ENCODE assay signal across 8 cellular contexts in genomic region chr16:787261-787966, GRCh38. TPM values are rescaled to one million over a fixed set of nuclear protein-coding genes. Genes with fewer than 3 reads are reported as not detected.
DNase-seq lines count a peak whose midpoint lies in the region; ATAC-seq and TF ChIP-seq lines count a peak whose summit lies in the region.

No MANE protein-coding gene starts in this region.

- no peaks in the 10 kb centered on the region for H3K36me3 Mint-ChIP-seq in activated naive CD4-positive, alpha-beta T cell treated with anti-CD3 and anti-CD28 coated beads, Interleukin-2, amount 50 U/mL, for 24 hours
- H3K36me3 Mint-ChIP-seq in activated naive CD8-positive, alpha-beta T cell treated with anti-CD3 and anti-CD28 coated beads for 36 hours = peaks cover 8% of the 10 kb centered on the region

- no peak for ATAC-seq in upper lobe of right lung

- H3K27me3 ChIP-seq in upper lobe of right lung = peaks cover 12% of the 10 kb centered on the region

- DNase-seq in activated naive CD4-positive, alpha-beta T cell treated with anti-CD3 and anti-CD28 coated beads, Interleukin-2, amount 50 U/mL, for 16 hours = no peak
- no peak for DNase-seq in activated naive CD8-positive, alpha-beta T cell treated with anti-CD3 and anti-CD28 coated beads for 36 hours
- DNase-seq in lower leg skin (ENCODE audit: low spot score in 2 of 2) (no peak), upper lobe of right lung (no peak), globus pallidus (ENCODE audit: low spot score) (no peak), ureter (ENCODE audit: low spot score) (no peak), KBM-7 (no peak)

- peaks cover 10% of the 10 kb centered on the region for H3K4me1 ChIP-seq in upper lobe of right lung

- no peaks in the 10 kb centered on the region for H3K9me3 Mint-ChIP-seq in activated naive CD4-positive, alpha-beta T cell treated with anti-CD3 and anti-CD28 coated beads, Interleukin-2, amount 50 U/mL, for 24 hours
- no peaks in the 10 kb centered on the region for H3K9me3 Mint-ChIP-seq in activated naive CD8-positive, alpha-beta T cell treated with anti-CD3 and anti-CD28 coated beads for 36 hours

- H3K27ac Mint-ChIP-seq in activated naive CD4-positive, alpha-beta T cell treated with anti-CD3 and anti-CD28 coated beads, Interleukin-2, amount 50 U/mL, for 24 hours = no peak overlapping the region
- H3K27ac Mint-ChIP-seq in activated naive CD8-positive, alpha-beta T cell treated with anti-CD3 and anti-CD28 coated beads for 36 hours = peak overlapping the region; percentile 79

- in situ Hi-C loops in KBM-7 (cut with MboI; ENCODE audit: low pct_unique_long_range_greater_than_20kb, low sequenced_read_pairs) = loop anchor here (10.0 kb wide), 1 partner anchor 73 kb away; the partner anchor contains the start of gene METRN

- H3K4me3 ChIP-seq in lower leg skin (ENCODE audit: low read depth, poor library complexity, severe bottlenecking) (peak overlapping the region; percentile 91), upper lobe of right lung (peak overlapping the region; percentile 72)

- no peaks in the 10 kb centered on the region for H3K9me3 ChIP-seq in upper lobe of right lung

- H3K27ac ChIP-seq in upper lobe of right lung = peak overlapping the region; percentile 77

- no peaks in the 10 kb centered on the region for H3K27me3 Mint-ChIP-seq in activated naive CD4-positive, alpha-beta T cell treated with anti-CD3 and anti-CD28 coated beads, Interleukin-2, amount 50 U/mL, for 24 hours
- no peaks in the 10 kb centered on the region for H3K27me3 Mint-ChIP-seq in activated naive CD8-positive, alpha-beta T cell treated with anti-CD3 and anti-CD28 coated beads for 36 hours

- TF ChIP-seq POLR2A in lower leg skin (IDR thresholded peaks at IDR 0.05) = no peak

- 47 to 52% methylated on average over 32 to 33 of the region's 48 CpGs for WGBS in lower leg skin, 2 donors

- TF ChIP-seq CTCF in lower leg skin (IDR thresholded peaks at IDR 0.05) (no peak), upper lobe of right lung (IDR thresholded peaks at IDR 0.05) (no peak)

- no peaks in the 10 kb centered on the region for H3K4me1 Mint-ChIP-seq in activated naive CD4-positive, alpha-beta T cell treated with anti-CD3 and anti-CD28 coated beads, Interleukin-2, amount 50 U/mL, for 24 hours
- H3K4me1 Mint-ChIP-seq in activated naive CD8-positive, alpha-beta T cell treated with anti-CD3 and anti-CD28 coated beads for 36 hours = peaks cover 4% of the 10 kb centered on the region

- peak overlapping the region; percentile 88 for H3K4me3 Mint-ChIP-seq in activated naive CD4-positive, alpha-beta T cell treated with anti-CD3 and anti-CD28 coated beads, Interleukin-2, amount 50 U/mL, for 24 hours
- peak overlapping the region; percentile 89 for H3K4me3 Mint-ChIP-seq in activated naive CD8-positive, alpha-beta T cell treated with anti-CD3 and anti-CD28 coated beads for 36 hours

- intact Hi-C loops in lower leg skin (cut with DNase I; ENCODE audit: low total_unique reads) = no loop called here
- intact Hi-C loops in upper lobe of right lung (cut with DNase I) = loop anchor here (10.0 kb wide), 1 partner anchor 73 kb away; the partner anchor contains the start of gene METRN

- H3K36me3 ChIP-seq in upper lobe of right lung = no peaks in the 10 kb centered on the region

RNA-seq across cellular contexts. Expression of gene RPUSD1, which starts 0.8 kb away (rescaled TPM):
- total RNA-seq in activated naive CD8-positive, alpha-beta T cell treated with anti-CD3 and anti-CD28 coated beads for 36 hours = 10 to 100 TPM; 41.8 to 42.3 TPM
- total RNA-seq in lower leg skin = 10 to 100 TPM; 20.2 to 27.9 (median 25.5) TPM
- total RNA-seq in upper lobe of right lung = 14.2 TPM
- total RNA-seq in ureter = 18.7 TPM

RNA-seq across cellular contexts. Expression of gene CHTF18, which starts 1.0 kb away (rescaled TPM):
- 100 to 1,000 TPM in 1 of 2 experiments, 10 to 100 TPM in 1; 98.3 to 100 TPM for total RNA-seq in activated naive CD8-positive, alpha-beta T cell treated with anti-CD3 and anti-CD28 coated beads for 36 hours
- total RNA-seq in lower leg skin (10 to 100 TPM in 3 of 4 donors, 1 to 10 TPM in 1; 4.6 to 23.4 (median 12.2) TPM), upper lobe of right lung (12.3 TPM), ureter (13.3 TPM)

RNA-seq across cellular contexts. Expression of gene GNG13, which starts 13.1 kb away (rescaled TPM):
- total RNA-seq in activated naive CD8-positive, alpha-beta T cell treated with anti-CD3 and anti-CD28 coated beads for 36 hours = not detected
- total RNA-seq in lower leg skin = not detected
- total RNA-seq in upper lobe of right lung = not detected
- total RNA-seq in ureter = 0.52 TPM

RNA-seq across cellular contexts. Expression of gene MSLN, which starts 26.9 kb away (rescaled TPM):
- total RNA-seq in activated naive CD8-positive, alpha-beta T cell treated with anti-CD3 and anti-CD28 coated beads for 36 hours = not detected
- 1 to 10 TPM in 3 of 4 donors, not detected in 1; 1.1 to 4.3 (median 4.0) TPM for total RNA-seq in lower leg skin
- total RNA-seq in upper lobe of right lung = 93.3 TPM
- total RNA-seq in ureter = 1.4 TPM

RNA-seq across cellular contexts. Expression of gene CIAO3, which starts 46.6 kb away (rescaled TPM):
- total RNA-seq in activated naive CD8-positive, alpha-beta T cell treated with anti-CD3 and anti-CD28 coated beads for 36 hours = 10 to 100 TPM; 18.3 to 19.8 TPM
- total RNA-seq in lower leg skin = 10 to 100 TPM; 34.7 to 75.8 (median 42.2) TPM
- total RNA-seq in upper lobe of right lung = 24.2 TPM
- 38.9 TPM for total RNA-seq in ureter
